ENCODE assay signal across 10 cellular contexts in genomic region chr1:200364121-200364759, GRCh38. TPM values are rescaled to one million over a fixed set of nuclear protein-coding genes. Genes with fewer than 3 reads are reported as not detected.
A peak's percentile ranks its signal among the peaks of the same experiment; 100 is the strongest.
DNase-seq lines count a peak whose midpoint lies in the region; ATAC-seq, FAIRE-seq and TF ChIP-seq lines count a peak whose summit lies in the region.
"Had no signal": no experiment of that assay in that cellular context is flagged by ENCODE, and none has a peak within 500 bp of the region (broad histone marks: within the 10 kb centered on the region; RNA-seq: fewer than 3 reads in every experiment).

No MANE protein-coding gene starts in this region.

- H3K36me3 ChIP-seq in Karpas-422 (ENCODE audit: insufficient read depth, low read length) (no peaks in the 10 kb centered on the region; the same call in none of the 2 replicates), bronchial epithelial cell (ENCODE audit: control insufficient read depth, insufficient read depth, low read length) (no peaks in the 10 kb centered on the region), kidney epithelial cell (ENCODE audit: control insufficient read depth, insufficient read depth, low read length) (no peaks in the 10 kb centered on the region), heart right ventricle (no peaks in the 10 kb centered on the region)

- no peak for FAIRE-seq in bronchial epithelial cell (lab: Jason Lieb, UNC)
- FAIRE-seq: GM19239 had no signal

- DNase-seq in Caki2 (ENCODE audit: low read depth) (peak; percentile 68), Karpas-422 (peak; percentile 82), bronchial epithelial cell (ENCODE audit: low read depth) (peak; percentile 37), kidney epithelial cell (ENCODE audit: low read depth) (peak; percentile 29), NCI-H774 (lab: John Stamatoyannopoulos, UW) (no peak), heart right ventricle (no peak)
- DNase-seq in activated CD4-positive, alpha-beta T cell treated with anti-CD3 and anti-CD28 coated beads for 48 hours, result no peak
- DNase-seq: activated CD4-positive, alpha-beta T cell treated with anti-CD3 and anti-CD28 coated beads, Interleukin-2, amount 50 U/mL, for 4 hours had no signal

- in situ Hi-C loops in Caki2 (cut with HindIII; ENCODE audit: low pct_unique_long_range_greater_than_20kb, low sequenced_read_pairs), result no loop called here

- H2AFZ ChIP-seq in Karpas-422 (ENCODE audit: low read length), result no peak overlapping the region

- H3K27me3 ChIP-seq in Karpas-422 (ENCODE audit: low read length) (no peaks in the 10 kb centered on the region), bronchial epithelial cell (ENCODE audit: control insufficient read depth, insufficient read depth, low read length) (no peaks in the 10 kb centered on the region), kidney epithelial cell (ENCODE audit: control insufficient read depth, insufficient read depth, low read length) (no peaks in the 10 kb centered on the region), heart right ventricle (no peaks in the 10 kb centered on the region)

- H3K27ac ChIP-seq in Karpas-422 (ENCODE audit: low read length) (peak overlapping the region; percentile 72), heart right ventricle (no peak overlapping the region)

- H3K4me2 ChIP-seq in Karpas-422 (ENCODE audit: low read depth, low read length, poor library complexity, severe bottlenecking), result peak overlapping the region; percentile 73

- H3K4me3 ChIP-seq in Karpas-422 (ENCODE audit: low read length) (peak overlapping the region; percentile 30), bronchial epithelial cell (ENCODE audit: low read depth, low read length) (no peak overlapping the region), kidney epithelial cell (ENCODE audit: low read depth, low read length) (no peak overlapping the region), heart right ventricle (no peak overlapping the region)

- no peaks in the 10 kb centered on the region for H4K20me1 ChIP-seq in Karpas-422 (ENCODE audit: insufficient read depth, low read depth, low read length)

- H3K9ac ChIP-seq in Karpas-422 (ENCODE audit: low read length), result peak overlapping the region; percentile 49

- H3K9me3 ChIP-seq in Karpas-422 (ENCODE audit: low read length) (no peaks in the 10 kb centered on the region), heart right ventricle (no peaks in the 10 kb centered on the region)

- TF ChIP-seq CTCF in bronchial epithelial cell (IDR thresholded peaks at IDR 0.05; ENCODE audit: insufficient read depth, low read length, severe bottlenecking), result no peak
- TF ChIP-seq CTCF in kidney epithelial cell (IDR thresholded peaks at IDR 0.05; ENCODE audit: insufficient read depth, low read length, poor library complexity, severe bottlenecking), result no peak
- no peak for TF ChIP-seq CTCF in heart right ventricle (IDR thresholded peaks at IDR 0.05)

- no peaks in the 10 kb centered on the region for H3K9me2 ChIP-seq in Karpas-422 (replicated peaks; ENCODE audit: insufficient read depth, low read length)

- H3K4me1 ChIP-seq in Karpas-422 (ENCODE audit: low read length) (peaks cover 89% of the 10 kb centered on the region), heart right ventricle (peaks cover 0 to 58% (median 0%) of the 10 kb centered on the region in 9 donors)

- ATAC-seq in heart right ventricle (no peak), GM21825 (IDR thresholded peaks at IDR 0.05; ENCODE audit: unreplicated experiment) (no peak)

- intact Hi-C loops in heart right ventricle (cut with DNase I), result no loop called here

- 85 to 89% methylated on average over 2 of the region's 2 CpGs for WGBS in heart right ventricle, 2 donors

- no peaks in the 10 kb centered on the region for H3K79me2 ChIP-seq in Karpas-422 (ENCODE audit: low read length)

RNA-seq across cellular contexts. Expression of gene ZNF281, which starts 45.6 kb away (rescaled TPM):
- total RNA-seq in Caki2 (2014; rRNA removed; shearing (Covaris generic); ENCODE audit: low replicate concordance), result 8.4 and 17.3 TPM in 2 replicates
- total RNA-seq in Karpas-422 (2014; rRNA removed; shearing (Covaris generic); ENCODE audit: low replicate concordance), result 21.7 and 31.1 TPM in 2 replicates
- total RNA-seq in bronchial epithelial cell (16.6 and 18.4 TPM in 2 replicates), kidney epithelial cell (25.3 and 27.6 TPM in 2 replicates), heart right ventricle (10 to 100 TPM in 4 of 10 donors, 1 to 10 TPM in 6; 6.8 to 11.7 (median 9.2) TPM)
- polyA plus RNA-seq in heart right ventricle, result 1 to 10 TPM; 2.8 to 3.4 TPM

Comparison
In these comparisons a context has a peak if more than half of its experiments do, and no peak if none do; other contexts are left out.
1. DNase-seq: peak in Caki2 (single experiment), Karpas-422 (single experiment), bronchial epithelial cell (single experiment) and kidney epithelial cell (single experiment); none in NCI-H774 (single experiment), heart right ventricle (0 of 2) and activated CD4-positive, alpha-beta T cell treated with anti-CD3 and anti-CD28 coated beads for 48 hours (single experiment).